13 cellular contexts compared by ENCODE assay signal in genomic region chr2:111185496-111186022, GRCh38.
DNase-seq lines count a peak whose midpoint lies in the region; ATAC-seq and TF ChIP-seq lines count a peak whose summit lies in the region.
"Had no signal": no experiment of that assay in that cellular context is flagged by ENCODE, and none has a peak within 500 bp of the region (broad histone marks: within the 10 kb centered on the region; RNA-seq: fewer than 3 reads in every experiment).

No MANE protein-coding gene starts in this region.

- no peaks in the 10 kb centered on the region for H3K9me3 Mint-ChIP-seq in stimulated activated naive CD8-positive, alpha-beta T cell treated with anti-CD3 and anti-CD28 coated beads, Interleukin-15, amount 100 ng/mL, for 72 hours
- H3K9me3 Mint-ChIP-seq: activated B cell treated with CpG ODN at 0.5 μM for 24 hours had no signal

- H3K4me1 Mint-ChIP-seq in stimulated activated naive CD8-positive, alpha-beta T cell treated with anti-CD3 and anti-CD28 coated beads, Interleukin-15, amount 100 ng/mL, for 72 hours = no peaks in the 10 kb centered on the region

- H3K4me1 ChIP-seq in colonic mucosa (peaks cover 5% of the 10 kb centered on the region), mucosa of descending colon (ENCODE audit: low read depth) (peaks cover 15% of the 10 kb centered on the region)
- H3K4me1 ChIP-seq: SJCRH30 had no signal

- in situ Hi-C loops in Caki2 (cut with HindIII; ENCODE audit: low pct_unique_long_range_greater_than_20kb, low sequenced_read_pairs) = no loop called here

- H3K4me3 ChIP-seq in colonic mucosa = no peak overlapping the region
- no peak overlapping the region for H3K4me3 ChIP-seq in mucosa of descending colon
- H3K4me3 ChIP-seq: SJCRH30, spleen had no signal

- no peak overlapping the region for H3K27ac Mint-ChIP-seq in stimulated activated naive CD8-positive, alpha-beta T cell treated with anti-CD3 and anti-CD28 coated beads, Interleukin-15, amount 100 ng/mL, for 72 hours
- H3K27ac Mint-ChIP-seq: activated B cell treated with CpG ODN at 0.5 μM for 24 hours had no signal

- no peaks in the 10 kb centered on the region for H3K27me3 ChIP-seq in colonic mucosa
- H3K27me3 ChIP-seq: SJCRH30, spleen had no signal

- H3K9me3 ChIP-seq in colonic mucosa (no peaks in the 10 kb centered on the region), mucosa of descending colon (no peaks in the 10 kb centered on the region)
- H3K9me3 ChIP-seq: SJCRH30, spleen had no signal

- H3K4me3 Mint-ChIP-seq in stimulated activated naive CD8-positive, alpha-beta T cell treated with anti-CD3 and anti-CD28 coated beads, Interleukin-15, amount 100 ng/mL, for 72 hours = no peak overlapping the region
- H3K4me3 Mint-ChIP-seq: activated B cell treated with CpG ODN at 0.5 μM for 24 hours had no signal

- intact Hi-C loops in colonic mucosa (cut with DNase I) = no loop called here
- intact Hi-C loops in mucosa of descending colon (cut with DNase I, micrococcal nuclease) = no loop called here

- H3K36me3 ChIP-seq in colonic mucosa = no peaks in the 10 kb centered on the region
- no peaks in the 10 kb centered on the region for H3K36me3 ChIP-seq in mucosa of descending colon (ENCODE audit: low read depth)
- H3K36me3 ChIP-seq: SJCRH30, spleen had no signal

- TF ChIP-seq CTCF in colonic mucosa (IDR thresholded peaks at IDR 0.05) = no peak
- TF ChIP-seq CTCF in mucosa of descending colon (IDR thresholded peaks at IDR 0.05) = no peak
- no peak for TF ChIP-seq CTCF in GM20000 (IDR thresholded peaks at IDR 0.05; ENCODE audit: extremely low read depth, missing control alignments)

- peak; percentile 67 for DNase-seq in Caki2 (ENCODE audit: low read depth)
- DNase-seq in NCI-H2029 treated with DMSO at 0.1 percent for 48 hours (lab: John Stamatoyannopoulos, UW) = peak; percentile 58
- peak; percentile 89 for DNase-seq in colonic mucosa
- peak; percentile 84 to 88 (median 87) for DNase-seq in mucosa of descending colon
- no peak for DNase-seq in stimulated activated CD4-positive, alpha-beta T cell treated with anti-CD3 and anti-CD28 coated beads, Interleukin-2, amount 100 ng/mL, for 48 hours
- no peak for DNase-seq in stimulated activated naive CD8-positive, alpha-beta T cell treated with anti-CD3 and anti-CD28 coated beads, Interleukin-15, amount 100 ng/mL, for 72 hours
- DNase-seq in GM20000 (ENCODE audit: low spot score) = no peak
- DNase-seq: activated B cell treated with CpG ODN at 0.5 μM for 24 hours; activated T-cell treated with anti-CD3 and anti-CD28 coated beads, Interleukin-2, amount 50 U/mL, for 48 hours; SJCRH30; spleen had no signal

- H3K27ac ChIP-seq in colonic mucosa = peak overlapping the region; percentile 22
- H3K27ac ChIP-seq: KMS-11, SJCRH30, spleen had no signal

- peak overlapping the region in 1 of 2 donors; percentile 23 for H3K9ac ChIP-seq in colonic mucosa (ENCODE audit: low read depth in 2 of 2, low read length in 2 of 2)
- H3K9ac ChIP-seq: KMS-11 had no signal

- ATAC-seq in mucosa of descending colon (peak; percentile 94), HG03520 (IDR thresholded peaks at IDR 0.05; ENCODE audit: unreplicated experiment) (no peak)
- no peak for ATAC-seq in stimulated activated naive CD8-positive, alpha-beta T cell treated with anti-CD3 and anti-CD28 coated beads, Interleukin-15, amount 100 ng/mL, for 72 hours

- peaks cover 7% of the 10 kb centered on the region for H3K27me3 Mint-ChIP-seq in stimulated activated naive CD8-positive, alpha-beta T cell treated with anti-CD3 and anti-CD28 coated beads, Interleukin-15, amount 100 ng/mL, for 72 hours
- H3K27me3 Mint-ChIP-seq: activated B cell treated with CpG ODN at 0.5 μM for 24 hours had no signal

Comparison
In these comparisons a context has a peak if more than half of its experiments do, and no peak if none do; other contexts are left out.
1. DNase-seq: peak in Caki2 (single experiment), NCI-H2029 treated with DMSO at 0.1 percent for 48 hours (single experiment), colonic mucosa (single experiment) and mucosa of descending colon (3 of 3); none in stimulated activated CD4-positive, alpha-beta T cell treated with anti-CD3 and anti-CD28 coated beads, Interleukin-2, amount 100 ng/mL, for 48 hours (0 of 2), stimulated activated naive CD8-positive, alpha-beta T cell treated with anti-CD3 and anti-CD28 coated beads, Interleukin-15, amount 100 ng/mL, for 72 hours (0 of 2) and GM20000 (single experiment).